ENCODE assay signal across 22 cellular contexts in the genomic region with DNA sequence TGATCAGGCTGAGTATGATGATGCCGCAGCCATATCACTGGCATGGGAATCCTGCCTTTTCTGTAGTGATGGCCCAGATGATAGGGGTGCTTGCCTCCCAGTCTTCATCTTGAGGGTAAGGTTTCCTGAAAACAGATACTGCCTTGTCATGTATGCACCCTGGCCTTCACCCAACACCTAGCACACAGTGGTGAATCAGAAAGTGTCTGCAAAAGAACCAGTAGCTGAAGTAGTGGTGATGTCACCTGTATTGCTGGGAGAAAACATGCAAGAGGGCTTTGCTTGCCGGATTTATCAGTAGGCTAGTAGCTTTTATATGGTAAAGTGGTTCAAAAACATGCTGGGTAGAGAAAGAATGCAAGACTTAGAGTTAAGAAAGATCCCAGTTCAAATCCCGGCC.
DNase-seq lines count a peak whose midpoint lies in the region; ATAC-seq, FAIRE-seq and TF ChIP-seq lines count a peak whose summit lies in the region.
"Had no signal": no experiment of that assay in that cellular context is flagged by ENCODE, and none has a peak within 500 bp of the region (broad histone marks: within the 10 kb centered on the region; RNA-seq: fewer than 3 reads in every experiment).

No MANE protein-coding gene starts in this region.

- H3K27me3 ChIP-seq in breast epithelium (no peaks in the 10 kb centered on the region), bronchial epithelial cell (ENCODE audit: control insufficient read depth, insufficient read depth, low read length) (no peaks in the 10 kb centered on the region)

- TF ChIP-seq POLR2A in breast epithelium (IDR thresholded peaks at IDR 0.05) = no peak

- CTCF ChIA-PET in MCF 10A (lab: Yijun Ruan, JAX) = no interaction called here

- DNase-seq in MCF 10A (ENCODE audit: unreplicated experiment) = peak; percentile 45
- DNase-seq in breast epithelium (ENCODE audit: low spot score in 2 of 2) = no peak
- DNase-seq in bronchial epithelial cell (ENCODE audit: low read depth) = peak; percentile 77
- peak; percentile 46 for DNase-seq in iris pigment epithelial cell (ENCODE audit: low read depth)
- DNase-seq in Right ventricle myocardium superior = no peak
- no peak for DNase-seq in NOMO-1 treated with DMSO at 0.1 percent for 48 hours (lab: John Stamatoyannopoulos, UW; ENCODE audit: unreplicated experiment)
- no peak for DNase-seq in COR-L47 (lab: John Stamatoyannopoulos, UW)
- DNase-seq: GOT3, HCEC 1CT, MV-4-11, NCI-H1105, NCI-H1436 treated with DMSO at 0.1 percent for 48 hours, NCI-H1930, NCI-H2171, NCI-H345, NCI-H510A treated with DMSO at 0.1 percent for 48 hours, OCI-M1, SK-N-SH, SW 1271 had no signal

- H3K4me1 Mint-ChIP-seq in MCF 10A (ENCODE audit: insufficient read depth, unreplicated experiment) = peaks cover 7% of the 10 kb centered on the region

- H3K4me1 ChIP-seq in breast epithelium = no peaks in the 10 kb centered on the region

- H3K4me3 ChIP-seq in breast epithelium = no peak overlapping the region
- no peak overlapping the region for H3K4me3 ChIP-seq in bronchial epithelial cell (ENCODE audit: low read depth, low read length)

- H3K9me3 Mint-ChIP-seq in MCF 10A (ENCODE audit: unreplicated experiment) = no peaks in the 10 kb centered on the region

- peak; percentile 58 for FAIRE-seq in bronchial epithelial cell (lab: Jason Lieb, UNC)
- FAIRE-seq: D721Med, G401.6, RCC 7860 had no signal

- no peak overlapping the region for H3K27ac Mint-ChIP-seq in MCF 10A (ENCODE audit: low read depth, unreplicated experiment)

- POLR2A ChIA-PET in MCF 10A (lab: Yijun Ruan, JAX) = interaction anchor here (0.9 to 1.1 kb wide), 2 partner anchors 11 to 27 kb away, joined by 3 read pairs; no protein-coding TSS in a partner anchor

- ATAC-seq in Right ventricle myocardium superior (ENCODE audit: poor library complexity) = no peak

- H3K27ac ChIP-seq in breast epithelium = no peak overlapping the region

- TF ChIP-seq CTCF in MCF 10A (IDR thresholded peaks at IDR 0.05; ENCODE audit: unreplicated experiment) (no peak), breast epithelium (IDR thresholded peaks at IDR 0.05) (no peak), bronchial epithelial cell (IDR thresholded peaks at IDR 0.05; ENCODE audit: insufficient read depth, low read length, severe bottlenecking) (no peak)

- H3K4me3 Mint-ChIP-seq in MCF 10A (ENCODE audit: unreplicated experiment) = no peak overlapping the region

- H3K27me3 Mint-ChIP-seq in MCF 10A (ENCODE audit: insufficient read depth, unreplicated experiment) = no peaks in the 10 kb centered on the region

- no TSS peak for BruUV-seq in MCF 10A (replicated peaks; lab: Mats Ljungman, UMichigan)

- H3K36me3 Mint-ChIP-seq in MCF 10A (ENCODE audit: insufficient read depth, unreplicated experiment) = no peaks in the 10 kb centered on the region

- H3K9me3 ChIP-seq in breast epithelium = no peaks in the 10 kb centered on the region
- H3K9me3 ChIP-seq: SK-N-SH had no signal

- intact Hi-C loops in MCF 10A (cut with micrococcal nuclease) = no loop called here
- intact Hi-C loops in breast epithelium (cut with DNase I; ENCODE audit: low total_unique reads) = no loop called here
- intact Hi-C loops in Right ventricle myocardium superior (cut with DNase I) = no loop called here

- H3K36me3 ChIP-seq in breast epithelium = no peaks in the 10 kb centered on the region
- H3K36me3 ChIP-seq in bronchial epithelial cell (ENCODE audit: control insufficient read depth, insufficient read depth, low read length) = no peaks in the 10 kb centered on the region

Comparison
In these comparisons a context has a peak if more than half of its experiments do, and no peak if none do; other contexts are left out.
1. DNase-seq: peak in MCF 10A (single experiment), bronchial epithelial cell (single experiment) and iris pigment epithelial cell (single experiment); none in breast epithelium (0 of 2), Right ventricle myocardium superior (single experiment), NOMO-1 treated with DMSO at 0.1 percent for 48 hours (single experiment) and COR-L47 (single experiment).